In genomic region chr3:35633332-35634124, GRCh38 we compare ENCODE assay signal across 17 cellular contexts. TPM values are rescaled to one million over a fixed set of nuclear protein-coding genes. Genes with fewer than 3 reads are reported as not detected.
"Had no signal": no experiment of that assay in that cellular context is flagged by ENCODE, and none has a peak within 500 bp of the region (broad histone marks: within the 10 kb centered on the region; RNA-seq: fewer than 3 reads in every experiment).

No MANE protein-coding gene starts in this region.

- H3K9me3 ChIP-seq: left lung, suprapubic skin had no signal

- ATAC-seq: left lung; stimulated activated naive CD8-positive, alpha-beta T cell treated with anti-CD3 and anti-CD28 coated beads, Interleukin-15, Interleukin-2, amounts not matched to agents 100 U/mL and 50 U/mL, for 24 hours; T-cell had no signal

- H3K4me3 ChIP-seq: left lung, suprapubic skin had no signal

- H3K27ac ChIP-seq: left lung, suprapubic skin had no signal

- H3K36me3 ChIP-seq: left lung, suprapubic skin had no signal

- DNase-seq: activated CD4-positive, alpha-beta memory T cell treated with anti-CD3 and anti-CD28 coated beads for 36 hours; activated CD4-positive, alpha-beta T cell treated with anti-CD3 and anti-CD28 coated beads for 1 hour; activated gamma-delta T cell treated with Interleukin-2 at 50 U/mL for 16 hours; activated naive CD8-positive, alpha-beta T cell treated with anti-CD3 and anti-CD28 coated beads for 36 hours; activated T-cell treated with anti-CD3 and anti-CD28 coated beads, Interleukin-2, amount 50 U/mL, for 48 hours; aorta; central memory CD4-positive, alpha-beta T cell; endodermal cell; left lung; stimulated activated CD4-positive, alpha-beta T cell treated with anti-CD3 and anti-CD28 coated beads, Interleukin-12 subunit alpha, Interleukin-12 subunit beta, amount 100 ng/mL, for 4 hours; stimulated activated naive CD8-positive, alpha-beta T cell treated with anti-CD3 and anti-CD28 coated beads, Interleukin-15, Interleukin-2, amounts not matched to agents 100 U/mL and 50 U/mL, for 24 hours; T-cell; T1000 had no signal

RNA-seq across cellular contexts. Expression of gene ARPP21, which starts 5.8 kb away (rescaled TPM):
- total RNA-seq: activated CD4-positive, alpha-beta memory T cell treated with anti-CD3 and anti-CD28 coated beads for 36 hours; activated naive CD8-positive, alpha-beta T cell treated with anti-CD3 and anti-CD28 coated beads for 36 hours; dermis microvascular lymphatic vessel endothelial cell; endodermal cell; fibroblast of villous mesenchyme; left lung; osteoblast; suprapubic skin; T-cell had no signal
